Comparison of ENCODE assay signal across 3 cellular contexts in genomic region chr7:155585532-155585895, GRCh38.
TF ChIP-seq lines count a peak whose summit lies in the region.

No MANE protein-coding gene starts in this region.

TF ChIP-seq in SK-N-SH, 30 proteins besides CTCF, POLR2A, EP300 and RAD21 (continued from another document):
- no peak for TF ChIP-seq ZBTB33 (IDR thresholded peaks at IDR 0.05; ENCODE audit: borderline replicate concordance, low read depth)
- TF ChIP-seq MAX (IDR thresholded peaks at IDR 0.05; ENCODE audit: low read depth), result no peak
- no peak for TF ChIP-seq FOXM1 (IDR thresholded peaks at IDR 0.05; ENCODE audit: low read depth)
- no peak for TF ChIP-seq TCF12 (IDR thresholded peaks at IDR 0.05)
- no peak for TF ChIP-seq ELF1 (IDR thresholded peaks at IDR 0.05)
- no peak for TF ChIP-seq RCOR1 (IDR thresholded peaks at IDR 0.05; ENCODE audit: low read length)
- no peak for TF ChIP-seq REST (IDR thresholded peaks at IDR 0.05; ENCODE audit: low read depth, low read length)
- TF ChIP-seq SMC3 (IDR thresholded peaks at IDR 0.05; ENCODE audit: low read depth, low read length), result no peak
- no peak for TF ChIP-seq YY1 (IDR thresholded peaks at IDR 0.05; ENCODE audit: low read depth)

TF ChIP-seq in SK-N-SH treated with all-trans-retinoic acid at 6 μM for 48 hours, 23 proteins besides CTCF, POLR2A, EP300 and RAD21 (continued from another document):
- no peak for TF ChIP-seq CSRNP3 (CRISPR knock-in tag; IDR thresholded peaks at IDR 0.05)
- no peak for TF ChIP-seq ZNF8 (CRISPR knock-in tag; IDR thresholded peaks at IDR 0.05)
- no peak for TF ChIP-seq CSDC2 (CRISPR knock-in tag; IDR thresholded peaks at IDR 0.05)
- TF ChIP-seq TSHZ2 (CRISPR knock-in tag; IDR thresholded peaks at IDR 0.05), result no peak
- no peak for TF ChIP-seq TOX (CRISPR knock-in tag; IDR thresholded peaks at IDR 0.05; ENCODE audit: borderline replicate concordance)
- no peak for TF ChIP-seq ZFP30 (CRISPR knock-in tag; IDR thresholded peaks at IDR 0.05)
- TF ChIP-seq ZC3H10 (CRISPR knock-in tag; IDR thresholded peaks at IDR 0.05), result no peak
- TF ChIP-seq OSR1 (CRISPR knock-in tag; IDR thresholded peaks at IDR 0.05), result no peak

TF ChIP-seq in HEK293T, 16 proteins besides CTCF, POLR2A, EP300 and RAD21 (continued from another document):
- TF ChIP-seq PKNOX1 (IDR thresholded peaks at IDR 0.05), result no peak
- TF ChIP-seq ZNF384 (IDR thresholded peaks at IDR 0.05), result peak; percentile 38; the same call in 1 of the 2 replicates
